21 cellular contexts compared by ENCODE assay signal in genomic region chr16:88536971-88537751, GRCh38. TPM values are rescaled to one million over a fixed set of nuclear protein-coding genes. Genes with fewer than 3 reads are reported as not detected.
DNase-seq lines count a peak whose midpoint lies in the region; ATAC-seq and TF ChIP-seq lines count a peak whose summit lies in the region.
"Had no signal": no experiment of that assay in that cellular context is flagged by ENCODE, and none has a peak within 500 bp of the region (broad histone marks: within the 10 kb centered on the region; RNA-seq: fewer than 3 reads in every experiment).

No MANE protein-coding gene starts in this region.

- peaks cover 18% of the 10 kb centered on the region for H3K27me3 ChIP-seq in BE2C
- H3K27me3 ChIP-seq in vagina: no peaks in the 10 kb centered on the region
- no peaks in the 10 kb centered on the region for H3K27me3 ChIP-seq in adrenal gland

- DNase-seq in 8988T (peak; percentile 100), BE2C (peak; percentile 56), OCI-M1 (lab: John Stamatoyannopoulos, UW) (peak; percentile 27), vagina (ENCODE audit: extremely low spot score in 2 of 2) (no peak), coronary artery (ENCODE audit: low spot score) (no peak), adrenal gland (no peak)
- DNase-seq: activated CD4-positive, alpha-beta T cell treated with anti-CD3 and anti-CD28 coated beads, Interleukin-2, amount 50 U/mL, for 48 hours; activated T-cell treated with anti-CD3 and anti-CD28 coated beads, Interleukin-2, amount 50 U/mL, for 72 hours; C1 segment of cervical spinal cord; caudate nucleus; DMS79; effector memory CD4-positive, alpha-beta T cell; NCI-H146; NCI-H2227 treated with DMSO at 0.1 percent for 48 hours; small intestine; upper lobe of right lung had no signal

- H3K4me1 ChIP-seq in BE2C (no peaks in the 10 kb centered on the region), vagina (peaks cover 21% of the 10 kb centered on the region), adrenal gland (replicated peaks in 1 of 2) (peaks cover 6 to 21% of the 10 kb centered on the region in 2 donors)

- H3K9me3 ChIP-seq in BE2C: no peaks in the 10 kb centered on the region; the same call in 1 of the 2 replicates
- H3K9me3 ChIP-seq in vagina: no peaks in the 10 kb centered on the region
- H3K9me3 ChIP-seq in adrenal gland (replicated peaks in 1 of 3): no peaks in the 10 kb centered on the region
- H3K9me3 ChIP-seq: upper lobe of right lung had no signal

- TF ChIP-seq CTCF in BE2C (IDR thresholded peaks at IDR 0.05; ENCODE audit: low read depth, low read length) (peak; percentile 9; the same call in 1 of the 2 replicates), vagina (IDR thresholded peaks at IDR 0.05) (no peak), coronary artery (IDR thresholded peaks at IDR 0.05) (no peak), adrenal gland (IDR thresholded peaks at IDR 0.05) (no peak)

- H3K4me3 ChIP-seq in BE2C (ENCODE audit: low read depth, low read length) (no peak overlapping the region), vagina (no peak overlapping the region), coronary artery (no peak overlapping the region), adrenal gland (no peak overlapping the region)
- H3K4me3 ChIP-seq: left lung, SK-N-MC, upper lobe of right lung had no signal

- no peak overlapping the region for H3K27ac ChIP-seq in vagina
- no peak overlapping the region for H3K27ac ChIP-seq in coronary artery
- no peak overlapping the region for H3K27ac ChIP-seq in adrenal gland
- H3K27ac ChIP-seq: HL-60, left lung, SK-N-MC, upper lobe of right lung had no signal

- intact Hi-C loops in vagina (cut with DNase I) (no loop called here), adrenal gland (cut with DNase I) (no loop called here)

- ATAC-seq in esophagus mucosa (peak; percentile 7), GM19328 (IDR thresholded peaks at IDR 0.05; ENCODE audit: unreplicated experiment) (no peak)
- ATAC-seq: activated T-cell treated with anti-CD3 and anti-CD28 coated beads, Interleukin-2, amount 50 U/mL, for 72 hours; left lung; upper lobe of right lung had no signal

- no peaks in the 10 kb centered on the region; the same call in 1 of the 2 replicates for H3K36me3 ChIP-seq in BE2C
- no peaks in the 10 kb centered on the region for H3K36me3 ChIP-seq in vagina
- H3K36me3 ChIP-seq in adrenal gland (replicated peaks in 1 of 2): no peaks in the 10 kb centered on the region
- H3K36me3 ChIP-seq: left lung, upper lobe of right lung had no signal

- 77 to 85% (median 84%) methylated on average over 26 to 31 of the region's 31 CpGs for WGBS in adrenal gland, 4 donors

- no peak for TF ChIP-seq POLR2A in vagina (IDR thresholded peaks at IDR 0.05)
- TF ChIP-seq POLR2A in adrenal gland (IDR thresholded peaks at IDR 0.05): no peak

RNA-seq across cellular contexts. Expression of gene ZC3H18, which starts 33.0 kb away (rescaled TPM):
- polyA plus RNA-seq in BE2C (2012; ENCODE audit: insufficient read depth, insufficient read length, low read depth): 108 TPM
- total RNA-seq in esophagus mucosa: 21.9 TPM
- total RNA-seq in vagina: 18.4 TPM
- 10 to 100 TPM; 11.8 to 40.2 (median 21.8) TPM for total RNA-seq in adrenal gland
- 10 to 100 TPM; 17.4 to 49.1 (median 34.0) TPM for polyA plus RNA-seq in adrenal gland

Comparison
In these comparisons a context has a peak if more than half of its experiments do, and no peak if none do; other contexts are left out.
1. DNase-seq: peak in 8988T (single experiment), BE2C (single experiment) and OCI-M1 (single experiment); none in vagina (0 of 2), coronary artery (single experiment) and adrenal gland (0 of 7).